ENCODE assay signal across 1 cellular context in genomic region chr11:69718912-69719311, GRCh38.
A peak's percentile ranks its signal among the peaks of the same experiment; 100 is the strongest.
TF ChIP-seq lines count a peak whose summit lies in the region.

No MANE protein-coding gene starts in this region.

TF ChIP-seq in HEK293, 187 proteins besides CTCF, POLR2A, EP300 and RAD21 (continued from another document):
- TF ChIP-seq REST (tag by site-specific recombination; IDR thresholded peaks at IDR 0.05): peak; percentile 80
